Comparison of ENCODE assay signal across 9 cellular contexts in the genomic region with DNA sequence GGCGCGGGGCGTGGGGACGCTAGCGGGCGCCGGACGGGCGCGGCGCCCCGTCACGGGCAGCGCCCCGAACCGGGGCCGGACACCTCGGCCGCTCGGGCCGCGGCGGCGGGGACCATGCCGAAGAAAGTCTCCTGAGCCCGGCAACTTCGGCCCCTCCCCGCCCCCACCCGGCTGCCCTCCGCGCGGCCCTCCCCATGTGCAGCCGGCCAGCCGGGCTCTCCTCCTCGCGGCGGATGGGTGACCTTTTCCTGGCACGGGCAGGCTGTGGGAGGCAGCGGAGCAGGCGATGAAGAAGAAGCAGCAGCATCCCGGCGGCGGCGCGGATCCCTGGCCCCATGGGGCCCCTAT. TPM values are rescaled to one million over a fixed set of nuclear protein-coding genes. Genes with fewer than 3 reads are reported as not detected.
DNase-seq lines count a peak whose midpoint lies in the region; ATAC-seq and TF ChIP-seq lines count a peak whose summit lies in the region.
"Had no signal": no experiment of that assay in that cellular context is flagged by ENCODE, and none has a peak within 500 bp of the region (broad histone marks: within the 10 kb centered on the region; RNA-seq: fewer than 3 reads in every experiment).

No MANE protein-coding gene starts in this region.

- no peaks in the 10 kb centered on the region for H3K9me3 Mint-ChIP-seq in activated CD4-positive, alpha-beta memory T cell treated with anti-CD3 and anti-CD28 coated beads, Interleukin-2, amount 10 ng/mL, durations not matched to agents 7 days and 5 days
- H3K9me3 Mint-ChIP-seq in natural killer cell treated with Interleukin-12 subunit alpha and Interleukin-12 subunit beta and Interleukin-15 and Interleukin-18, amount 100 ng/mL, for 72 hours, result no peaks in the 10 kb centered on the region
- H3K9me3 Mint-ChIP-seq: activated naive CD4-positive, alpha-beta T cell treated with anti-CD3 and anti-CD28 coated beads, Interleukin-2, amount 50 U/mL, for 24 hours had no signal

- H3K36me3 Mint-ChIP-seq in activated CD4-positive, alpha-beta memory T cell treated with anti-CD3 and anti-CD28 coated beads, Interleukin-2, amount 10 ng/mL, durations not matched to agents 7 days and 5 days (ENCODE audit: low read depth), result no peaks in the 10 kb centered on the region
- no peaks in the 10 kb centered on the region for H3K36me3 Mint-ChIP-seq in natural killer cell treated with Interleukin-12 subunit alpha and Interleukin-12 subunit beta and Interleukin-15 and Interleukin-18, amount 100 ng/mL, for 72 hours
- H3K36me3 Mint-ChIP-seq: activated naive CD4-positive, alpha-beta T cell treated with anti-CD3 and anti-CD28 coated beads, Interleukin-2, amount 50 U/mL, for 24 hours had no signal

- CTCF ChIA-PET in activated CD4-positive, alpha-beta memory T cell treated with anti-CD3 and anti-CD28 coated beads, Interleukin-2, amount 10 ng/mL, durations not matched to agents 7 days and 5 days (lab: Charles Lee), result interaction anchor here (1.0 kb wide), 1 partner anchor 13 kb away, joined by 3 read pairs; no protein-coding TSS in a partner anchor

- TF ChIP-seq CTCF in GM12865 (IDR thresholded peaks at IDR 0.05; ENCODE audit: insufficient read depth, low read depth, low read length, missing control alignments) (no peak), fibroblast of villous mesenchyme (IDR thresholded peaks at IDR 0.05; ENCODE audit: insufficient read depth, low read depth, low read length) (no peak)

- H3K4me3 ChIP-seq in GM12865 (ENCODE audit: low read depth, low read length), result peak overlapping the region; percentile 75
- H3K4me3 ChIP-seq in fibroblast of villous mesenchyme (ENCODE audit: low read depth, low read length), result peak overlapping the region; percentile 83

- peak overlapping the region; percentile 67 for H3K4me3 Mint-ChIP-seq in activated CD4-positive, alpha-beta memory T cell treated with anti-CD3 and anti-CD28 coated beads, Interleukin-2, amount 10 ng/mL, durations not matched to agents 7 days and 5 days
- peak overlapping the region; percentile 96 for H3K4me3 Mint-ChIP-seq in natural killer cell treated with Interleukin-12 subunit alpha and Interleukin-12 subunit beta and Interleukin-15 and Interleukin-18, amount 100 ng/mL, for 72 hours

- ATAC-seq in HG03066 (IDR thresholded peaks at IDR 0.05; ENCODE audit: low read depth, unreplicated experiment) (peak; percentile 28), GM19397 (IDR thresholded peaks at IDR 0.05; ENCODE audit: unreplicated experiment) (no peak)
- ATAC-seq in natural killer cell treated with Interleukin-12 subunit alpha and Interleukin-12 subunit beta and Interleukin-15 and Interleukin-18, amount 100 ng/mL, for 72 hours, result peak; percentile 54 to 72

- no peak overlapping the region for H3K27ac Mint-ChIP-seq in activated CD4-positive, alpha-beta memory T cell treated with anti-CD3 and anti-CD28 coated beads, Interleukin-2, amount 10 ng/mL, durations not matched to agents 7 days and 5 days
- no peak overlapping the region for H3K27ac Mint-ChIP-seq in natural killer cell treated with Interleukin-12 subunit alpha and Interleukin-12 subunit beta and Interleukin-15 and Interleukin-18, amount 100 ng/mL, for 72 hours
- H3K27ac Mint-ChIP-seq: activated naive CD4-positive, alpha-beta T cell treated with anti-CD3 and anti-CD28 coated beads, Interleukin-2, amount 50 U/mL, for 24 hours had no signal

- peaks cover 28% of the 10 kb centered on the region for H3K4me1 Mint-ChIP-seq in activated CD4-positive, alpha-beta memory T cell treated with anti-CD3 and anti-CD28 coated beads, Interleukin-2, amount 10 ng/mL, durations not matched to agents 7 days and 5 days
- H3K4me1 Mint-ChIP-seq in natural killer cell treated with Interleukin-12 subunit alpha and Interleukin-12 subunit beta and Interleukin-15 and Interleukin-18, amount 100 ng/mL, for 72 hours (ENCODE audit: low read depth in 2 of 2), result peaks cover 29% of the 10 kb centered on the region in 2 donors

- peaks cover 66% of the 10 kb centered on the region for H3K27me3 Mint-ChIP-seq in activated CD4-positive, alpha-beta memory T cell treated with anti-CD3 and anti-CD28 coated beads, Interleukin-2, amount 10 ng/mL, durations not matched to agents 7 days and 5 days
- peaks cover 24 to 48% of the 10 kb centered on the region in 2 donors for H3K27me3 Mint-ChIP-seq in natural killer cell treated with Interleukin-12 subunit alpha and Interleukin-12 subunit beta and Interleukin-15 and Interleukin-18, amount 100 ng/mL, for 72 hours

- no peak for DNase-seq in GM12865 (ENCODE audit: low read depth)
- DNase-seq in activated CD4-positive, alpha-beta memory T cell treated with anti-CD3 and anti-CD28 coated beads, Interleukin-2, amount 10 ng/mL, durations not matched to agents 7 days and 5 days, result peak; percentile 23
- DNase-seq in fibroblast of villous mesenchyme (ENCODE audit: low read depth), result peak; percentile 50
- no peak for DNase-seq in natural killer cell treated with Interleukin-12 subunit alpha and Interleukin-12 subunit beta and Interleukin-15 and Interleukin-18, amount 100 ng/mL, for 72 hours (ENCODE audit: low spot score)
- no peak for DNase-seq in NCI-H146 (lab: John Stamatoyannopoulos, UW)
- DNase-seq in SKM-1 (lab: John Stamatoyannopoulos, UW; ENCODE audit: unreplicated experiment), result no peak

- POLR2A ChIA-PET in activated CD4-positive, alpha-beta memory T cell treated with anti-CD3 and anti-CD28 coated beads, Interleukin-2, amount 10 ng/mL, durations not matched to agents 7 days and 5 days (lab: Charles Lee), result interaction anchor here (1.0 to 2.0 kb wide), 2 partner anchors 11 to 14 kb away, joined by 3 to 9 read pairs; no protein-coding TSS in a partner anchor

RNA-seq across cellular contexts. Expression of gene UST, which starts 0.3 kb away (rescaled TPM):
- total RNA-seq in activated CD4-positive, alpha-beta memory T cell treated with anti-CD3 and anti-CD28 coated beads, Interleukin-2, amount 10 ng/mL, durations not matched to agents 7 days and 5 days, result under 1 TPM; 0.80 to 0.93 TPM
- 9.0 and 13.0 TPM in 2 replicates for total RNA-seq in fibroblast of villous mesenchyme
- 1 to 10 TPM; 1.6 to 3.0 TPM for total RNA-seq in natural killer cell treated with Interleukin-12 subunit alpha and Interleukin-12 subunit beta and Interleukin-15 and Interleukin-18, amount 100 ng/mL, for 72 hours

Comparison
In these comparisons a context has a peak if more than half of its experiments do, and no peak if none do; other contexts are left out.
1. DNase-seq: peak in activated CD4-positive, alpha-beta memory T cell treated with anti-CD3 and anti-CD28 coated beads, Interleukin-2, amount 10 ng/mL, durations not matched to agents 7 days and 5 days (single experiment) and fibroblast of villous mesenchyme (single experiment); none in GM12865 (single experiment), natural killer cell treated with Interleukin-12 subunit alpha and Interleukin-12 subunit beta and Interleukin-15 and Interleukin-18, amount 100 ng/mL, for 72 hours (single experiment), NCI-H146 (single experiment) and SKM-1 (single experiment).